In the genomic region with DNA sequence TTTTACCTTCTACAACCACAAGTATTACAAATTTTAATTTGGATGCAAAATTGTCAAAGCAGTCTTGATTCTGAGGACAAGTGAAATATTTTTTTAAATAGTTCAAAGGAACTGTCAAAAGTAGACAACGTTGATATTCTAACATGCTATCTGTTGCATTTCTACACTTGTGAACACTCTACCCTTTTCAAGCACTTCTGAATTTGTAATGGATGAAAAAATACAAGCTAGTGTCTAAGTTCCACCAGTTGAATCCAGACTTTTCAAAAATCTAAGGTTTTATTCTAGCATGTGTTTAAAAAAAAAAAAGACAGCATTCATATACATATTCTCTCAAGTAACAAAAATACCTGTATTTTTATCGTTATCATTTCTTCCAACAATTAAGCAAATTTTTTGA, we compare ENCODE assay signal across 1 cellular context.
TF ChIP-seq lines count a peak whose summit lies in the region.

No MANE protein-coding gene starts in this region.

TF ChIP-seq in IMR-90, 13 proteins besides CTCF, POLR2A, EP300 and RAD21:
- no peak for TF ChIP-seq SMC3 (IDR thresholded peaks at IDR 0.05; ENCODE audit: low read depth, low read length)
- TF ChIP-seq MXI1 (IDR thresholded peaks at IDR 0.05; ENCODE audit: borderline replicate concordance, low read depth, low read length): no peak
- TF ChIP-seq, protein P1, sequence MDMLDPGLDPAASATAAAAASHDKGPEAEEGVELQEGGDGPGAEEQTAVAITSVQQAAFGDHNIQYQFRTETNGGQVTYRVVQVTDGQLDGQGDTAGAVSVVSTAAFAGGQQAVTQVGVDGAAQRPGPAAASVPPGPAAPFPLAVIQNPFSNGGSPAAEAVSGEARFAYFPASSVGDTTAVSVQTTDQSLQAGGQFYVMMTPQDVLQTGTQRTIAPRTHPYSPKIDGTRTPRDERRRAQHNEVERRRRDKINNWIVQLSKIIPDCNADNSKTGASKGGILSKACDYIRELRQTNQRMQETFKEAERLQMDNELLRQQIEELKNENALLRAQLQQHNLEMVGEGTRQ (IDR thresholded peaks at IDR 0.05; ENCODE audit: low read depth, low read length): no peak
- no peak for TF ChIP-seq RCOR1 (IDR thresholded peaks at IDR 0.05; ENCODE audit: insufficient replicate concordance, low read length)
- TF ChIP-seq CHD1 (IDR thresholded peaks at IDR 0.05; ENCODE audit: low read depth, low read length): no peak
